8 cellular contexts compared by ENCODE assay signal in genomic region chr19:50909240-50910070, GRCh38. TPM values are rescaled to one million over a fixed set of nuclear protein-coding genes. Genes with fewer than 3 reads are reported as not detected.
A peak's percentile ranks its signal among the peaks of the same experiment; 100 is the strongest.
DNase-seq lines count a peak whose midpoint lies in the region; ATAC-seq and TF ChIP-seq lines count a peak whose summit lies in the region.

No MANE protein-coding gene starts in this region.

- peak overlapping the region; percentile 12 for H3K4me3 ChIP-seq in A673 (ENCODE audit: low read depth, low read length, poor library complexity, severe bottlenecking)
- H3K4me3 ChIP-seq in upper lobe of right lung, result no peak overlapping the region

- H3K9me3 ChIP-seq in A673 (ENCODE audit: low read depth, low read length, poor library complexity, severe bottlenecking) (no peaks in the 10 kb centered on the region), upper lobe of right lung (no peaks in the 10 kb centered on the region)

- no peaks in the 10 kb centered on the region for H3K9me3 Mint-ChIP-seq in activated T-cell treated with anti-CD3 and anti-CD28 coated beads, Interleukin-2, amount 50 U/mL, for 24 hours
- no peaks in the 10 kb centered on the region for H3K9me3 Mint-ChIP-seq in HFFc6

- DNase-seq in A673 (ENCODE audit: low spot score) (peak; percentile 90), NCI-H1105 treated with DMSO at 0.1 percent for 48 hours (lab: John Stamatoyannopoulos, UW) (peak; percentile 23), left kidney (ENCODE audit: low read depth, low spot score) (peak; percentile 89), upper lobe of right lung (no peak), HFFc6 (no peak)
- peak; percentile 57 for DNase-seq in activated T-cell treated with anti-CD3 and anti-CD28 coated beads, Interleukin-2, amount 50 U/mL, for 24 hours

- POLR2A ChIA-PET in A673 (lab: Charles Lee; ENCODE audit: low non-redundant PET), result no interaction called here

- peaks cover 43% of the 10 kb centered on the region for H3K27me3 ChIP-seq in A673 (replicated peaks; ENCODE audit: insufficient read depth, low read depth, low read length, poor library complexity)
- H3K27me3 ChIP-seq in upper lobe of right lung, result peaks cover 62% of the 10 kb centered on the region

- H3K4me1 ChIP-seq in A673 (ENCODE audit: insufficient read depth, low read length, poor library complexity, severe bottlenecking) (no peaks in the 10 kb centered on the region), upper lobe of right lung (no peaks in the 10 kb centered on the region)

- H3K4me3 Mint-ChIP-seq in activated T-cell treated with anti-CD3 and anti-CD28 coated beads, Interleukin-2, amount 50 U/mL, for 24 hours, result no peak overlapping the region
- H3K4me3 Mint-ChIP-seq in HFFc6, result no peak overlapping the region

- CTCF ChIA-PET in A673 (lab: Charles Lee), result interaction anchor here (0.6 to 1.0 kb wide), 3 partner anchors 12 to 242 kb away, joined by 3 to 12 read pairs (median 5); no protein-coding TSS in a partner anchor

- ATAC-seq in GM18505 (IDR thresholded peaks at IDR 0.05; ENCODE audit: unreplicated experiment), result peak; percentile 62
- ATAC-seq in upper lobe of right lung, result peak; percentile 77
- ATAC-seq in GM18870 (IDR thresholded peaks at IDR 0.05; ENCODE audit: unreplicated experiment), result no peak

- H3K27ac Mint-ChIP-seq in activated T-cell treated with anti-CD3 and anti-CD28 coated beads, Interleukin-2, amount 50 U/mL, for 24 hours, result no peak overlapping the region
- H3K27ac Mint-ChIP-seq in HFFc6, result no peak overlapping the region

- no peaks in the 10 kb centered on the region for H3K36me3 ChIP-seq in A673 (ENCODE audit: insufficient read depth, low read length, poor library complexity, severe bottlenecking)
- no peaks in the 10 kb centered on the region for H3K36me3 ChIP-seq in upper lobe of right lung

- H3K27me3 Mint-ChIP-seq in activated T-cell treated with anti-CD3 and anti-CD28 coated beads, Interleukin-2, amount 50 U/mL, for 24 hours, result peaks cover 17% of the 10 kb centered on the region
- H3K27me3 Mint-ChIP-seq in HFFc6 (ENCODE audit: insufficient read depth), result peaks cover 38% of the 10 kb centered on the region

- no peaks in the 10 kb centered on the region for H3K36me3 Mint-ChIP-seq in activated T-cell treated with anti-CD3 and anti-CD28 coated beads, Interleukin-2, amount 50 U/mL, for 24 hours (ENCODE audit: low read depth)
- no peaks in the 10 kb centered on the region for H3K36me3 Mint-ChIP-seq in HFFc6 (ENCODE audit: low read depth)

- H3K4me1 Mint-ChIP-seq in activated T-cell treated with anti-CD3 and anti-CD28 coated beads, Interleukin-2, amount 50 U/mL, for 24 hours (ENCODE audit: low read depth), result peaks cover 12% of the 10 kb centered on the region
- no peaks in the 10 kb centered on the region for H3K4me1 Mint-ChIP-seq in HFFc6 (ENCODE audit: low read depth)

- H3K27ac ChIP-seq in A673 (ENCODE audit: low read depth, low read length, poor library complexity, severe bottlenecking) (no peak overlapping the region), upper lobe of right lung (no peak overlapping the region)

- TF ChIP-seq CTCF in A673 (conservative IDR thresholded peaks at IDR 0.05; ENCODE audit: low read depth, low read length) (no peak), upper lobe of right lung (IDR thresholded peaks at IDR 0.05) (no peak), HFFc6 (IDR thresholded peaks at IDR 0.05) (no peak)

- no TSS peak for BruUV-seq in A673 (replicated peaks; lab: Mats Ljungman, UMichigan)

- no peak for TF ChIP-seq POLR2A in GM18505 (IDR thresholded peaks at IDR 0.05; ENCODE audit: borderline replicate concordance, extremely low read depth, insufficient read depth, insufficient read length)

- intact Hi-C loops in A673 (cut with micrococcal nuclease; ENCODE audit: unreplicated experiment) (no loop called here), upper lobe of right lung (cut with DNase I) (no loop called here)

RNA-seq across cellular contexts. Expression of gene KLK4, which starts 1.7 kb away (rescaled TPM):
- total RNA-seq in A673 (2021), result not detected in 2 replicates
- not detected for total RNA-seq in upper lobe of right lung
- total RNA-seq in HFFc6 (2021; fragmentation: NEBNext Ultra II Directional; extraction: Animal tissue kit (Norgen Biotek cat#: 25700)), result not detected

RNA-seq across cellular contexts. Expression of gene KLK2, which starts 36.2 kb away (rescaled TPM):
- total RNA-seq in A673 (2021) (not detected in 2 replicates), upper lobe of right lung (not detected)
- total RNA-seq in HFFc6 (2021; fragmentation: NEBNext Ultra II Directional; extraction: Animal tissue kit (Norgen Biotek cat#: 25700)), result not detected

RNA-seq across cellular contexts. Expression of gene KLK5, which starts 43.4 kb away (rescaled TPM):
- total RNA-seq in A673 (2021) (not detected in 2 replicates), upper lobe of right lung (not detected)
- not detected for total RNA-seq in HFFc6 (2021; fragmentation: NEBNext Ultra II Directional; extraction: Animal tissue kit (Norgen Biotek cat#: 25700))

RNA-seq across cellular contexts. Expression of gene KLK3, which starts 54.7 kb away (rescaled TPM):
- total RNA-seq in A673 (2021) (not detected in 2 replicates), upper lobe of right lung (not detected)
- total RNA-seq in HFFc6 (2021; fragmentation: NEBNext Ultra II Directional; extraction: Animal tissue kit (Norgen Biotek cat#: 25700)), result not detected

RNA-seq across cellular contexts. Expression of gene KLK6, which starts 59.9 kb away (rescaled TPM):
- not detected in 2 replicates for total RNA-seq in A673 (2021)
- total RNA-seq in upper lobe of right lung, result not detected
- total RNA-seq in HFFc6 (2021; fragmentation: NEBNext Ultra II Directional; extraction: Animal tissue kit (Norgen Biotek cat#: 25700)), result not detected

Comparison
In these comparisons a context has a peak if more than half of its experiments do, and no peak if none do; other contexts are left out.
1. DNase-seq: peak in A673 (single experiment), NCI-H1105 treated with DMSO at 0.1 percent for 48 hours (single experiment), activated T-cell treated with anti-CD3 and anti-CD28 coated beads, Interleukin-2, amount 50 U/mL, for 24 hours (single experiment) and left kidney (single experiment); none in upper lobe of right lung (single experiment) and HFFc6 (single experiment).